10 cellular contexts compared by ENCODE assay signal in the genomic region with DNA sequence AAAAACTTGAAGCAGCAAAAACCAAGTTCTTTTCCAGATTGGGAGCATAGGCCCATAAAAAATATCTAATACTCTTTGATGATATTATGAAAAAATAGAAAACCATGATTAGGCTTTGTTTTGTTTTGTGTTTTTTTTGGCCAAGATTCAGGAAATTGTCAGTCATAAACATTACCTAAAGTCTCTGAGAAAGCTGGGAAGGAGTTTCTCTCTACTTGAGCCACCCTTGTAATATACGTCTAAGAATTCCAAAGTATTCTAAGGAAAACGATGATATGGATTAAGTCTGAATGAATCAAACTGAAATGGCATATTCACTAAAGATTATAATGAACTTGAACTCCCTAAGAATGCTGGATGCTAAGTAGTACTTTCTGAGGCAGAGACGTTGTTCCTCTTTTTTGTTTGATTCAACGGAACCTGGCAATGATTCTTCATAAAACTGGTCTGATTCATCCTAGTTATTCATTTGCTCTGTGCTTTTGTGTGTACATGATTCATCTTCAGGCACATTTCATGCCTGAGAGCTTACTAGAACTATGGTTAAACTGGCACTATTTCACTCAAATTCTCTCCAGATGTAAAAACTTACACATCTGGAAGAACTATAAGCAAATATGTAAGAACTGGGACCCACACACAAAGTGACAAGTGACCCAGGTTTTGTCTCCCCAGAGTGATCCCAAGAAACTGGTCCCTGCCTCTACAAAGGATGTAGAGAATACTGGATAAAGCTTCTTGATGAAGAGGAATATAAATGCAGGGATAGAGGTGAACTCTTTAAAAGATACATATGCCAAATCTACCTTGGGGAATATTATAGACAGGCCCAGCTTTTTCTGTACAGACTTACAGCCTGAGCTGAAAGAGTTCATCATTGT.
DNase-seq lines count a peak whose midpoint lies in the region; ATAC-seq and TF ChIP-seq lines count a peak whose summit lies in the region.
"Had no signal": no experiment of that assay in that cellular context is flagged by ENCODE, and none has a peak within 500 bp of the region (broad histone marks: within the 10 kb centered on the region; RNA-seq: fewer than 3 reads in every experiment).

No MANE protein-coding gene starts in this region.

- H4K20me1 ChIP-seq in IMR-90 (ENCODE audit: insufficient read depth, low read length) = no peaks in the 10 kb centered on the region

- no peaks in the 10 kb centered on the region for H3K9me3 ChIP-seq in IMR-90 (ENCODE audit: control insufficient read depth, insufficient read depth, low read length)

- H2BK15ac ChIP-seq in IMR-90 (ENCODE audit: low read depth, low read length) = peak overlapping the region; percentile 72; the same call in 2 of the 3 replicates

- WGBS in IMR-90 (ENCODE audit: extremely low coverage in 2 of 2, insufficient read length in 1 of 2), 2 experiments = no CpG with 5 or more reads among the region's 4 CpGs

- H3K4me1 ChIP-seq in IMR-90 (ENCODE audit: control insufficient read depth, insufficient read depth, low read length) = peaks cover 20% of the 10 kb centered on the region

- no peak overlapping the region for H3K23ac ChIP-seq in IMR-90 (ENCODE audit: low read depth, low read length)

- peak; percentile 75 for ATAC-seq in IMR-90 (ENCODE audit: low read depth)
- no peak for ATAC-seq in HG02678 (IDR thresholded peaks at IDR 0.05; ENCODE audit: unreplicated experiment)

- H2BK120ac ChIP-seq in IMR-90 (ENCODE audit: low read depth, low read length) = peak overlapping the region; percentile 95

- peak overlapping the region; percentile 55 for H2AK5ac ChIP-seq in IMR-90 (ENCODE audit: low read depth, low read length)

- in situ Hi-C loops in IMR-90 (cut with MboI; ENCODE audit: low sequenced_read_pairs) = no loop called here
- in situ Hi-C loops in astrocyte of the spinal cord (cut with HindIII; ENCODE audit: low sequenced_read_pairs) = no loop called here

- no peak overlapping the region for H3K14ac ChIP-seq in IMR-90 (replicated peaks; ENCODE audit: low read depth, low read length)

- DNase-seq in EH (ENCODE audit: low read depth) (peak; percentile 93), IMR-90 (peak; percentile 95), astrocyte of the spinal cord (ENCODE audit: low read depth, low spot score) (peak; percentile 93), NCI-H69 (lab: John Stamatoyannopoulos, UW) (no peak), SW480 (ENCODE audit: low spot score) (no peak), nucleus accumbens (lab: John Stamatoyannopoulos, UW) (no peak)
- DNase-seq: effector CD8-positive, alpha-beta T cell; posterior cingulate gyrus had no signal

- H3K18ac ChIP-seq in IMR-90 (ENCODE audit: low read depth, low read length) = peak overlapping the region; percentile 74; the same call in 1 of the 2 replicates

- no peaks in the 10 kb centered on the region for H3K36me3 Mint-ChIP-seq in nephron (ENCODE audit: low read depth)

- CTCF ChIA-PET in IMR-90 (lab: Yijun Ruan, JAX) = interaction anchor here (1.0 kb wide), 1 partner anchor 777 kb away, joined by 3 read pairs; no protein-coding TSS in a partner anchor

- H3K27me3 ChIP-seq in IMR-90 (ENCODE audit: control insufficient read depth, insufficient read depth, low read length) = no peaks in the 10 kb centered on the region

- intact Hi-C loops in IMR-90 (cut with micrococcal nuclease) = loop anchor here (5.0 kb wide), 1 partner anchor 220 kb away; no protein-coding TSS in a partner anchor

- H3K4me1 Mint-ChIP-seq in nephron = peaks cover 12% of the 10 kb centered on the region

- no peak overlapping the region for H3K9ac ChIP-seq in IMR-90 (ENCODE audit: low read depth, low read length)

- H3K4me3 ChIP-seq in IMR-90 (ENCODE audit: insufficient read depth, low read depth, low read length) = no peak overlapping the region
- H3K4me3 ChIP-seq in astrocyte of the spinal cord (ENCODE audit: low read depth, low read length) = no peak overlapping the region

- H2BK20ac ChIP-seq in IMR-90 (ENCODE audit: low read depth, low read length) = peak overlapping the region; percentile 39

- POLR2A ChIA-PET in IMR-90 (lab: Charles Lee; ENCODE audit: unreplicated experiment) = no interaction called here

- peak overlapping the region; percentile 27 for H3K56ac ChIP-seq in IMR-90 (ENCODE audit: extremely low read depth, insufficient read depth, low read length)

- peak overlapping the region; percentile 67; the same call in 1 of the 2 replicates for H4K5ac ChIP-seq in IMR-90 (ENCODE audit: low read depth, low read length)

- dilution Hi-C loops in IMR-90 (cut with HindIII; ENCODE audit: low sequenced_read_pairs, unreplicated experiment) = no loop called here

- no peak for TF ChIP-seq POLR2A in IMR-90 (IDR thresholded peaks at IDR 0.05; ENCODE audit: low read depth, low read length)

- no peak for TF ChIP-seq RAD21 in IMR-90 (IDR thresholded peaks at IDR 0.05; ENCODE audit: low read length)

- H3K9me3 Mint-ChIP-seq in nephron = no peaks in the 10 kb centered on the region

- H4K8ac ChIP-seq in IMR-90 (ENCODE audit: low read depth in 2 of 2, low read length in 2 of 2) = peak overlapping the region; percentile 23 to 51; a peak in 2 of 4 replicates

- no TSS peak for BruUV-seq in IMR-90 (replicated peaks; lab: Mats Ljungman, UMichigan)

- H2AFZ ChIP-seq in IMR-90 (replicated peaks; ENCODE audit: low read length, poor library complexity) = no peak overlapping the region

- peak overlapping the region; percentile 98 for H2BK5ac ChIP-seq in IMR-90 (ENCODE audit: low read depth, low read length, poor library complexity, severe bottlenecking)

- H3K79me1 ChIP-seq in IMR-90 (ENCODE audit: low read depth in 1 of 2, low read length in 2 of 2) = peaks cover 8 to 10% of the 10 kb centered on the region in 2 experiments; a peak in 3 of 4 replicates

- no peak overlapping the region for H2AK9ac ChIP-seq in IMR-90 (replicated peaks; ENCODE audit: low read depth, low read length, poor library complexity)

- H3K27ac Mint-ChIP-seq in nephron = peak overlapping the region in 2 of 3 experiments; percentile 54 to 69

- no peaks in the 10 kb centered on the region for H3K27me3 Mint-ChIP-seq in nephron (ENCODE audit: low read depth)

- H3K9me1 ChIP-seq in IMR-90 (ENCODE audit: insufficient read depth, low read length) = peaks cover 6% of the 10 kb centered on the region

- peak overlapping the region; percentile 64 for H4K91ac ChIP-seq in IMR-90 (ENCODE audit: insufficient read depth, low read depth, low read length)

- peak overlapping the region; percentile 59; the same call in 1 of the 2 replicates for H3K4me2 ChIP-seq in IMR-90 (ENCODE audit: low read depth, low read length)

- H3K4me3 Mint-ChIP-seq in nephron = no peak overlapping the region

- TF ChIP-seq CTCF in IMR-90 (conservative IDR thresholded peaks at IDR 0.05; ENCODE audit: low read depth, low read length) = no peak
- TF ChIP-seq CTCF in astrocyte of the spinal cord (IDR thresholded peaks at IDR 0.05; ENCODE audit: low read depth, low read length) = no peak
- TF ChIP-seq CTCF in nephron (IDR thresholded peaks at IDR 0.05; ENCODE audit: unreplicated experiment in 3 of 3) = no peak

- peak overlapping the region; percentile 63; the same call in 1 of the 2 replicates for H3K27ac ChIP-seq in IMR-90 (ENCODE audit: insufficient read depth, low read length)

- H3K4ac ChIP-seq in IMR-90 (ENCODE audit: low read depth, low read length) = peak overlapping the region; percentile 48

- no peaks in the 10 kb centered on the region; the same call in 1 of the 2 replicates for H3K36me3 ChIP-seq in IMR-90 (ENCODE audit: control insufficient read depth, insufficient read depth, low read length)

TF ChIP-seq in IMR-90, 13 proteins besides CTCF, POLR2A, EP300 and RAD21:
- TF ChIP-seq SMC3 (IDR thresholded peaks at IDR 0.05; ENCODE audit: low read depth, low read length) (no peak), BHLHE40 (IDR thresholded peaks at IDR 0.05; ENCODE audit: low read depth, low read length) (peak; percentile 31; the same call in 1 of the 2 replicates), NFE2L2 (IDR thresholded peaks at IDR 0.05; ENCODE audit: low read depth, low read length) (no peak), FOS (IDR thresholded peaks at IDR 0.05; ENCODE audit: low read depth, low read length) (peak; percentile 89), RCOR1 (IDR thresholded peaks at IDR 0.05; ENCODE audit: insufficient replicate concordance, low read length) (no peak)

Comparison
In these comparisons a context has a peak if more than half of its experiments do, and no peak if none do; other contexts are left out.
1. DNase-seq: peak in EH (single experiment), IMR-90 (single experiment) and astrocyte of the spinal cord (single experiment); none in NCI-H69 (single experiment), SW480 (single experiment) and nucleus accumbens (0 of 56).